9 cellular contexts compared by ENCODE assay signal in the genomic region with DNA sequence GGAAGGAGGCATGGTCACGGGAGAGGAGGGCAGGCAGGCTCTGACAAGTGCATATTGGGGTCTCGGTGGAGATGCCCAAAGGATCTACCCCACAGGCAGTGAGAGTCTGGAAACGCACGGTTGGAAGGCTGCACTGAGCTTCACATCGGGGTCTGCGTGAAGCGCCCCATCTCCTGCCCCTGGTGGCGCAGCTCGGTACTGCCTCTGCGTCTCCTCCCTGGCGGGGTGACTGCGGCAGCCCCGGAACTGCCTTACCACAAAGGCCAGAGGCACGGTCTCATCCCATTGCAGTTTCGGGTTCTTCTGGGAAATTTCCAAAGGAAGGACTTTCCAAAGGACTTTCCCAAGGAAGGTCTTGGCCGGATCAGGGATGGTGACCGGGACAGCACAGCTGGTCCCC.
A peak's percentile ranks its signal among the peaks of the same experiment; 100 is the strongest.
DNase-seq lines count a peak whose midpoint lies in the region; ATAC-seq, FAIRE-seq and TF ChIP-seq lines count a peak whose summit lies in the region.
"Had no signal": no experiment of that assay in that cellular context is flagged by ENCODE, and none has a peak within 500 bp of the region (broad histone marks: within the 10 kb centered on the region; RNA-seq: fewer than 3 reads in every experiment).

No MANE protein-coding gene starts in this region.

- DNase-seq in DMS 273 (lab: John Stamatoyannopoulos, UW; ENCODE audit: unreplicated experiment) (peak; percentile 6), DMS 273 treated with DMSO at 0.1 percent for 48 hours (lab: John Stamatoyannopoulos, UW) (no peak), islet precursor cell (peak; percentile 54), RCC 7860 (ENCODE audit: low spot score) (no peak), uterus (no peak), sigmoid colon (no peak)
- DNase-seq in activated CD8-positive, alpha-beta T cell treated with anti-CD3 and anti-CD28 coated beads, Interleukin-2, amount 10 ng/mL, durations not matched to agents 7 days and 5 days = peak; percentile 55
- peak; percentile 9 to 71 for DNase-seq in stimulated activated effector memory CD8-positive, alpha-beta T cell treated with anti-CD3 and anti-CD28 coated beads, Interleukin-12 subunit alpha, Interleukin-12 subunit beta, amount 100 ng/mL, for 72 hours (ENCODE audit: low spot score in 2 of 2)

- peaks cover 9% of the 10 kb centered on the region for H3K27me3 Mint-ChIP-seq in activated CD8-positive, alpha-beta T cell treated with anti-CD3 and anti-CD28 coated beads, Interleukin-2, amount 10 ng/mL, durations not matched to agents 7 days and 5 days (ENCODE audit: low read depth)

- no peaks in the 10 kb centered on the region for H3K9me3 Mint-ChIP-seq in activated CD8-positive, alpha-beta T cell treated with anti-CD3 and anti-CD28 coated beads, Interleukin-2, amount 10 ng/mL, durations not matched to agents 7 days and 5 days (ENCODE audit: insufficient read depth)
- no peaks in the 10 kb centered on the region for H3K9me3 Mint-ChIP-seq in stimulated activated effector memory CD8-positive, alpha-beta T cell treated with anti-CD3 and anti-CD28 coated beads, Interleukin-12 subunit alpha, Interleukin-12 subunit beta, amount 100 ng/mL, for 72 hours

- CTCF ChIA-PET in activated CD8-positive, alpha-beta T cell treated with anti-CD3 and anti-CD28 coated beads, Interleukin-2, amount 10 ng/mL, durations not matched to agents 7 days and 5 days (lab: Charles Lee) = interaction anchor here (0.8 to 1.6 kb wide), 4 partner anchors 9 to 40 kb away, joined by 3 to 8 read pairs (median 3); no protein-coding TSS in a partner anchor

- no peaks in the 10 kb centered on the region for H3K9me3 ChIP-seq in uterus
- H3K9me3 ChIP-seq in sigmoid colon = no peaks in the 10 kb centered on the region

- no peak for ATAC-seq in activated CD8-positive, alpha-beta T cell treated with anti-CD3 and anti-CD28 coated beads, Interleukin-2, amount 10 ng/mL, durations not matched to agents 7 days and 5 days
- ATAC-seq in stimulated activated effector memory CD8-positive, alpha-beta T cell treated with anti-CD3 and anti-CD28 coated beads, Interleukin-12 subunit alpha, Interleukin-12 subunit beta, amount 100 ng/mL, for 72 hours = no peak

- H3K36me3 Mint-ChIP-seq in activated CD8-positive, alpha-beta T cell treated with anti-CD3 and anti-CD28 coated beads, Interleukin-2, amount 10 ng/mL, durations not matched to agents 7 days and 5 days (ENCODE audit: low read depth) = no peaks in the 10 kb centered on the region
- H3K36me3 Mint-ChIP-seq in stimulated activated effector memory CD8-positive, alpha-beta T cell treated with anti-CD3 and anti-CD28 coated beads, Interleukin-12 subunit alpha, Interleukin-12 subunit beta, amount 100 ng/mL, for 72 hours = no peaks in the 10 kb centered on the region

- H3K4me3 ChIP-seq in uterus (no peak overlapping the region), sigmoid colon (no peak overlapping the region)

- POLR2A ChIA-PET in activated CD8-positive, alpha-beta T cell treated with anti-CD3 and anti-CD28 coated beads, Interleukin-2, amount 10 ng/mL, durations not matched to agents 7 days and 5 days (lab: Charles Lee) = no interaction called here

- no peak overlapping the region for H3K4me3 Mint-ChIP-seq in activated CD8-positive, alpha-beta T cell treated with anti-CD3 and anti-CD28 coated beads, Interleukin-2, amount 10 ng/mL, durations not matched to agents 7 days and 5 days
- no peak overlapping the region for H3K4me3 Mint-ChIP-seq in stimulated activated effector memory CD8-positive, alpha-beta T cell treated with anti-CD3 and anti-CD28 coated beads, Interleukin-12 subunit alpha, Interleukin-12 subunit beta, amount 100 ng/mL, for 72 hours

- H3K27ac ChIP-seq in uterus = no peak overlapping the region
- H3K27ac ChIP-seq in sigmoid colon = no peak overlapping the region

- H3K4me1 ChIP-seq in uterus (no peaks in the 10 kb centered on the region), sigmoid colon (no peaks in the 10 kb centered on the region)

- no peak for TF ChIP-seq POLR2A in uterus (IDR thresholded peaks at IDR 0.05)
- TF ChIP-seq POLR2A in sigmoid colon (IDR thresholded peaks at IDR 0.05) = no peak

- H3K27ac Mint-ChIP-seq in activated CD8-positive, alpha-beta T cell treated with anti-CD3 and anti-CD28 coated beads, Interleukin-2, amount 10 ng/mL, durations not matched to agents 7 days and 5 days = no peak overlapping the region
- H3K27ac Mint-ChIP-seq in stimulated activated effector memory CD8-positive, alpha-beta T cell treated with anti-CD3 and anti-CD28 coated beads, Interleukin-12 subunit alpha, Interleukin-12 subunit beta, amount 100 ng/mL, for 72 hours = no peak overlapping the region

- FAIRE-seq in RCC 7860 (lab: Jason Lieb, UNC) = no peak
- FAIRE-seq: A204.1 had no signal

- intact Hi-C loops in uterus (cut with DNase I; ENCODE audit: low total_unique reads) (no loop called here), sigmoid colon (cut with DNase I) (no loop called here)

- no peak for TF ChIP-seq EP300 in sigmoid colon (IDR thresholded peaks at IDR 0.05)

- no peaks in the 10 kb centered on the region for H3K27me3 ChIP-seq in uterus
- peaks cover 0 to 38% (median 17%) of the 10 kb centered on the region in 3 donors for H3K27me3 ChIP-seq in sigmoid colon

- no peak for TF ChIP-seq CTCF in uterus (IDR thresholded peaks at IDR 0.05)
- TF ChIP-seq CTCF in sigmoid colon (IDR thresholded peaks at IDR 0.05) = peak in 1 of 4 experiments; percentile 34

- H3K4me1 Mint-ChIP-seq in activated CD8-positive, alpha-beta T cell treated with anti-CD3 and anti-CD28 coated beads, Interleukin-2, amount 10 ng/mL, durations not matched to agents 7 days and 5 days (ENCODE audit: low read depth) = no peaks in the 10 kb centered on the region
- no peaks in the 10 kb centered on the region for H3K4me1 Mint-ChIP-seq in stimulated activated effector memory CD8-positive, alpha-beta T cell treated with anti-CD3 and anti-CD28 coated beads, Interleukin-12 subunit alpha, Interleukin-12 subunit beta, amount 100 ng/mL, for 72 hours

- WGBS in sigmoid colon, 2 donors = 17 to 35% methylated on average over 17 of the region's 17 CpGs

- H3K36me3 ChIP-seq in uterus = no peaks in the 10 kb centered on the region
- no peaks in the 10 kb centered on the region for H3K36me3 ChIP-seq in sigmoid colon

Comparison
In these comparisons a context has a peak if more than half of its experiments do, and no peak if none do; other contexts are left out.
1. DNase-seq: peak in DMS 273 (single experiment), activated CD8-positive, alpha-beta T cell treated with anti-CD3 and anti-CD28 coated beads, Interleukin-2, amount 10 ng/mL, durations not matched to agents 7 days and 5 days (single experiment), islet precursor cell (single experiment) and stimulated activated effector memory CD8-positive, alpha-beta T cell treated with anti-CD3 and anti-CD28 coated beads, Interleukin-12 subunit alpha, Interleukin-12 subunit beta, amount 100 ng/mL, for 72 hours (2 of 2); none in DMS 273 treated with DMSO at 0.1 percent for 48 hours (single experiment), RCC 7860 (single experiment), uterus (0 of 2) and sigmoid colon (single experiment).